Comparison of ENCODE assay signal across 12 cellular contexts in genomic region chr14:97253756-97254155, GRCh38.
"Had no signal": no experiment of that assay in that cellular context is flagged by ENCODE, and none has a peak within 500 bp of the region (broad histone marks: within the 10 kb centered on the region; RNA-seq: fewer than 3 reads in every experiment).

No MANE protein-coding gene starts in this region.

- DNase-seq: activated CD4-positive, alpha-beta T cell treated with anti-CD3 and anti-CD28 coated beads for 1 hour; activated effector memory CD4-positive, alpha-beta T cell treated with Interleukin-2 at 50 U/mL for 16 hours; anterior cingulate cortex; endodermal cell; erythroblast; hippocampal formation; kidney glomerular epithelial cell; sigmoid colon; stimulated activated CD4-positive, alpha-beta T cell treated with anti-CD3 and anti-CD28 coated beads, Interleukin-2, amount 100 ng/mL, for 24 hours; stimulated activated naive CD4-positive, alpha-beta T cell; substantia nigra; transverse colon had no signal
